15 cellular contexts compared by ENCODE assay signal in genomic region chr1:29084196-29084521, GRCh38.
DNase-seq lines count a peak whose midpoint lies in the region; ATAC-seq and TF ChIP-seq lines count a peak whose summit lies in the region.
"Had no signal": no experiment of that assay in that cellular context is flagged by ENCODE, and none has a peak within 500 bp of the region (broad histone marks: within the 10 kb centered on the region; RNA-seq: fewer than 3 reads in every experiment).

No MANE protein-coding gene starts in this region.

- TF ChIP-seq CTCF in nephron (IDR thresholded peaks at IDR 0.05; ENCODE audit: unreplicated experiment in 3 of 3) = no peak

- H3K36me3 Mint-ChIP-seq in nephron (ENCODE audit: low read depth) = peaks cover 5% of the 10 kb centered on the region

- peak; percentile 21 to 38 for DNase-seq in NCI-H526 (lab: John Stamatoyannopoulos, UW)
- no peak for DNase-seq in NCI-H526 treated with DMSO at 0.1 percent for 48 hours (lab: John Stamatoyannopoulos, UW)
- DNase-seq in stimulated activated naive CD8-positive, alpha-beta T cell treated with anti-CD3 and anti-CD28 coated beads, Interleukin-15, Interleukin-2, amounts not matched to agents 100 U/mL and 50 U/mL, for 24 hours = no peak
- DNase-seq in stimulated activated naive CD8-positive, alpha-beta T cell treated with anti-CD3 and anti-CD28 coated beads, Interleukin-15, amount 100 ng/mL, for 72 hours = no peak
- DNase-seq in iPS-NIHi11 (ENCODE audit: low spot score) = no peak
- no peak for DNase-seq in DMS53 (lab: John Stamatoyannopoulos, UW)
- DNase-seq: CD4-positive, alpha-beta memory T cell; DND-41; GDM1; NCI-H187 treated with DMSO at 0.1 percent for 48 hours; NCI-H345; NCI-H748 treated with DMSO at 0.1 percent for 48 hours had no signal

- H3K9me3 Mint-ChIP-seq in stimulated activated naive CD8-positive, alpha-beta T cell treated with anti-CD3 and anti-CD28 coated beads, Interleukin-15, amount 100 ng/mL, for 72 hours = no peaks in the 10 kb centered on the region
- H3K9me3 Mint-ChIP-seq in nephron = no peaks in the 10 kb centered on the region

- no peak overlapping the region for H3K27ac Mint-ChIP-seq in stimulated activated naive CD8-positive, alpha-beta T cell treated with anti-CD3 and anti-CD28 coated beads, Interleukin-15, amount 100 ng/mL, for 72 hours
- peak overlapping the region; percentile 25 to 74 (median 63) for H3K27ac Mint-ChIP-seq in nephron

- peak; percentile 46 for ATAC-seq in stimulated activated naive CD8-positive, alpha-beta T cell treated with anti-CD3 and anti-CD28 coated beads, Interleukin-15, Interleukin-2, amounts not matched to agents 100 U/mL and 50 U/mL, for 24 hours
- no peak for ATAC-seq in stimulated activated naive CD8-positive, alpha-beta T cell treated with anti-CD3 and anti-CD28 coated beads, Interleukin-15, amount 100 ng/mL, for 72 hours
- ATAC-seq in HG03565 (IDR thresholded peaks at IDR 0.05; ENCODE audit: unreplicated experiment) = no peak
- ATAC-seq: GM12878 had no signal

- H3K4me3 Mint-ChIP-seq in stimulated activated naive CD8-positive, alpha-beta T cell treated with anti-CD3 and anti-CD28 coated beads, Interleukin-15, amount 100 ng/mL, for 72 hours = no peak overlapping the region
- H3K4me3 Mint-ChIP-seq in nephron = no peak overlapping the region
- H3K4me3 Mint-ChIP-seq: CD4-positive, alpha-beta memory T cell had no signal

- H3K4me1 Mint-ChIP-seq in stimulated activated naive CD8-positive, alpha-beta T cell treated with anti-CD3 and anti-CD28 coated beads, Interleukin-15, amount 100 ng/mL, for 72 hours = peaks cover 15% of the 10 kb centered on the region
- H3K4me1 Mint-ChIP-seq in nephron = peaks cover 5% of the 10 kb centered on the region

- H3K27me3 Mint-ChIP-seq in stimulated activated naive CD8-positive, alpha-beta T cell treated with anti-CD3 and anti-CD28 coated beads, Interleukin-15, amount 100 ng/mL, for 72 hours = no peaks in the 10 kb centered on the region
- no peaks in the 10 kb centered on the region for H3K27me3 Mint-ChIP-seq in nephron (ENCODE audit: low read depth)
- H3K27me3 Mint-ChIP-seq: CD4-positive, alpha-beta memory T cell had no signal

Comparison
In these comparisons a context has a peak if more than half of its experiments do, and no peak if none do; other contexts are left out.
1. DNase-seq: peak in NCI-H526 (2 of 2); none in NCI-H526 treated with DMSO at 0.1 percent for 48 hours (single experiment), stimulated activated naive CD8-positive, alpha-beta T cell treated with anti-CD3 and anti-CD28 coated beads, Interleukin-15, Interleukin-2, amounts not matched to agents 100 U/mL and 50 U/mL, for 24 hours (single experiment), stimulated activated naive CD8-positive, alpha-beta T cell treated with anti-CD3 and anti-CD28 coated beads, Interleukin-15, amount 100 ng/mL, for 72 hours (0 of 2), iPS-NIHi11 (single experiment) and DMS53 (single experiment).
2. H3K27ac Mint-ChIP-seq: peak in nephron (3 of 3); none in stimulated activated naive CD8-positive, alpha-beta T cell treated with anti-CD3 and anti-CD28 coated beads, Interleukin-15, amount 100 ng/mL, for 72 hours (0 of 2).